Comparison of ENCODE assay signal across 1 cellular context in genomic region chr7:92588561-92588960, GRCh38.
TF ChIP-seq lines count a peak whose summit lies in the region.

No MANE protein-coding gene starts in this region.

TF ChIP-seq in GM23338, 12 proteins besides CTCF, POLR2A, EP300 and RAD21 (continued from another document):
- no peak for TF ChIP-seq ZNF462 (CRISPR knock-in tag; IDR thresholded peaks at IDR 0.05)
